21 cellular contexts compared by ENCODE assay signal in genomic region chr1:35594005-35594760, GRCh38. TPM values are rescaled to one million over a fixed set of nuclear protein-coding genes. Genes with fewer than 3 reads are reported as not detected.
DNase-seq lines count a peak whose midpoint lies in the region; ATAC-seq, FAIRE-seq and TF ChIP-seq lines count a peak whose summit lies in the region.
"Had no signal": no experiment of that assay in that cellular context is flagged by ENCODE, and none has a peak within 500 bp of the region (broad histone marks: within the 10 kb centered on the region; RNA-seq: fewer than 3 reads in every experiment).

No MANE protein-coding gene starts in this region.

- no peak for ATAC-seq in heart right ventricle
- no peak for ATAC-seq in activated T-helper 17 cell treated with anti-CD3 and anti-CD28 coated beads, Interleukin-2, amount 50 U/mL, for 72 hours (replicated peaks)
- no peak; the same call in 2 of the 3 replicates for ATAC-seq in HepG2
- ATAC-seq in GM18870 (IDR thresholded peaks at IDR 0.05; ENCODE audit: unreplicated experiment) = no peak
- ATAC-seq: CD8-positive, alpha-beta T cell; HCT116; PC-3 had no signal

- no peak for FAIRE-seq in HepG2 (lab: Jason Lieb, UNC)
- FAIRE-seq: A204.1, GM12892, GM18507 had no signal

- H3K9me3 ChIP-seq in right atrium auricular region = no peaks in the 10 kb centered on the region
- no peaks in the 10 kb centered on the region for H3K9me3 ChIP-seq in heart right ventricle
- H3K9me3 ChIP-seq in HepG2 (ENCODE audit: low read length) = no peaks in the 10 kb centered on the region
- H3K9me3 ChIP-seq: SJCRH30 had no signal

- TF ChIP-seq RAD21 in HepG2 (CRISPR knock-in tag; IDR thresholded peaks at IDR 0.05) = no peak

- H4K20me1 ChIP-seq in HepG2 (ENCODE audit: insufficient read depth, low read length) = no peaks in the 10 kb centered on the region

- CTCF ChIA-PET in HepG2 (lab: Yijun Ruan, JAX; ENCODE audit: low intra/inter-chr PET ratio, low total read pairs) = no interaction called here

- H3K36me3 ChIP-seq in right atrium auricular region = peaks cover under 1% of the 10 kb centered on the region
- H3K36me3 ChIP-seq in heart right ventricle = peaks cover 0 to 27% (median 0%) of the 10 kb centered on the region in 9 donors
- H3K36me3 ChIP-seq in HepG2 (replicated peaks in 1 of 2; ENCODE audit: control insufficient read depth in 1 of 2, insufficient read depth in 2 of 2, low read length in 2 of 2) = peaks cover 0 to 6% of the 10 kb centered on the region in 2 experiments; a peak in 1 of 5 replicates

- no peak overlapping the region for H3K4me3 Mint-ChIP-seq in activated T-helper 17 cell treated with anti-CD3 and anti-CD28 coated beads, Interleukin-2, amount 50 U/mL, for 72 hours
- peak overlapping the region; percentile 11 for H3K4me3 Mint-ChIP-seq in type B pancreatic cell
- H3K4me3 Mint-ChIP-seq: CD8-positive, alpha-beta T cell had no signal

- in situ Hi-C loops in HepG2 (cut with HindIII; ENCODE audit: extremely low pct_ligation_motif_present, low pct_unique_long_range_greater_than_20kb) = no loop called here

- TF ChIP-seq EP300 in HepG2 (IDR thresholded peaks at IDR 0.05; ENCODE audit: low read depth in 2 of 2, low read length in 2 of 2) = no peak
- no peak for TF ChIP-seq EP300 in HepG2 (CRISPR knock-in tag; IDR thresholded peaks at IDR 0.05; ENCODE audit: borderline replicate concordance)

- TF ChIP-seq POLR2A in HepG2 (IDR thresholded peaks at IDR 0.05; ENCODE audit: insufficient read depth in 1 of 2, low read depth in 2 of 2, low read length in 2 of 2) = no peak

- no peaks in the 10 kb centered on the region for H3K9me3 Mint-ChIP-seq in activated T-helper 17 cell treated with anti-CD3 and anti-CD28 coated beads, Interleukin-2, amount 50 U/mL, for 72 hours
- H3K9me3 Mint-ChIP-seq in type B pancreatic cell = no peaks in the 10 kb centered on the region
- H3K9me3 Mint-ChIP-seq: CD8-positive, alpha-beta T cell had no signal

- H3K4me1 ChIP-seq in right atrium auricular region (no peaks in the 10 kb centered on the region), heart right ventricle (no peaks in the 10 kb centered on the region), HepG2 (ENCODE audit: insufficient read depth, low read length) (peaks cover 15% of the 10 kb centered on the region)

- peaks cover 7% of the 10 kb centered on the region for H3K4me1 Mint-ChIP-seq in activated T-helper 17 cell treated with anti-CD3 and anti-CD28 coated beads, Interleukin-2, amount 50 U/mL, for 72 hours
- H3K4me1 Mint-ChIP-seq in type B pancreatic cell (ENCODE audit: unreplicated experiment) = peaks cover 17% of the 10 kb centered on the region

- BruUV-seq in HepG2 (replicated peaks; lab: Mats Ljungman, UMichigan) = no TSS peak

- H3K27ac Mint-ChIP-seq in activated T-helper 17 cell treated with anti-CD3 and anti-CD28 coated beads, Interleukin-2, amount 50 U/mL, for 72 hours = peak overlapping the region; percentile 20
- H3K27ac Mint-ChIP-seq in type B pancreatic cell = peak overlapping the region; percentile 71
- H3K27ac Mint-ChIP-seq: CD8-positive, alpha-beta T cell had no signal

- H3K9ac ChIP-seq in HepG2 (ENCODE audit: insufficient read depth, low read depth, low read length) = no peak overlapping the region

- H3K27me3 ChIP-seq in right atrium auricular region = no peaks in the 10 kb centered on the region
- H3K27me3 ChIP-seq in heart right ventricle = no peaks in the 10 kb centered on the region
- no peaks in the 10 kb centered on the region for H3K27me3 ChIP-seq in HepG2 (ENCODE audit: control insufficient read depth in 1 of 2, insufficient read depth in 2 of 2, low read length in 2 of 2)
- H3K27me3 ChIP-seq: SJCRH30 had no signal

- TF ChIP-seq CTCF in right atrium auricular region (IDR thresholded peaks at IDR 0.05) = no peak
- TF ChIP-seq CTCF in heart right ventricle (IDR thresholded peaks at IDR 0.05) = no peak
- no peak for TF ChIP-seq CTCF in HepG2 (CRISPR knock-in tag; IDR thresholded peaks at IDR 0.05)
- no peak for TF ChIP-seq CTCF in type B pancreatic cell (conservative IDR thresholded peaks at IDR 0.05)

- H2AFZ ChIP-seq in HepG2 (ENCODE audit: low read length) = no peak overlapping the region

- intact Hi-C loops in heart right ventricle (cut with DNase I) (no loop called here), HepG2 (cut with micrococcal nuclease; ENCODE audit: unreplicated experiment) (no loop called here)

- peaks cover 5% of the 10 kb centered on the region for H3K36me3 Mint-ChIP-seq in activated T-helper 17 cell treated with anti-CD3 and anti-CD28 coated beads, Interleukin-2, amount 50 U/mL, for 72 hours (ENCODE audit: low read depth)
- peaks cover 6% of the 10 kb centered on the region for H3K36me3 Mint-ChIP-seq in type B pancreatic cell

- no peaks in the 10 kb centered on the region for H3K27me3 Mint-ChIP-seq in activated T-helper 17 cell treated with anti-CD3 and anti-CD28 coated beads, Interleukin-2, amount 50 U/mL, for 72 hours
- no peaks in the 10 kb centered on the region for H3K27me3 Mint-ChIP-seq in type B pancreatic cell

- no peak overlapping the region for H3K27ac ChIP-seq in right atrium auricular region
- H3K27ac ChIP-seq in heart right ventricle = no peak overlapping the region
- H3K27ac ChIP-seq in HepG2 (ENCODE audit: extremely low read length, insufficient read depth, low read length) = no peak overlapping the region
- H3K27ac ChIP-seq: RWPE1, SJCRH30 had no signal

- no peaks in the 10 kb centered on the region for H3K79me2 ChIP-seq in HepG2 (ENCODE audit: insufficient read depth, low read length)

- no peak overlapping the region for H3K4me3 ChIP-seq in right atrium auricular region
- no peak overlapping the region for H3K4me3 ChIP-seq in heart right ventricle
- H3K4me3 ChIP-seq in HepG2 (replicated peaks in 1 of 3; ENCODE audit: insufficient read depth in 1 of 3, low read depth in 2 of 3, low read length in 3 of 3) = no peak overlapping the region
- H3K4me3 ChIP-seq: SJCRH30 had no signal

- H3K4me2 ChIP-seq in HepG2 (ENCODE audit: low read depth, low read length) = no peak overlapping the region

- POLR2A ChIA-PET in HepG2 (lab: Yijun Ruan, JAX) = interaction anchor here (1.4 kb wide), 1 partner anchor 18 kb away, joined by 3 read pairs; no protein-coding TSS in a partner anchor

- DNase-seq in right atrium auricular region (ENCODE audit: low spot score) (peak; percentile 43), heart right ventricle (no peak), HepG2 (ENCODE audit: low spot score) (no peak), type B pancreatic cell (ENCODE audit: extremely low spot score, unreplicated experiment) (peak; percentile 62), SHP77 treated with DMSO at 0.1 percent for 48 hours (lab: John Stamatoyannopoulos, UW) (no peak)
- DNase-seq in effector CD8-positive, alpha-beta T cell (lab: John Stamatoyannopoulos, UW) = no peak
- DNase-seq: CD8-positive, alpha-beta T cell; GOT3; NCI-H1694 treated with DMSO at 0.1 percent for 48 hours; NCI-H2107; NCI-H2227 treated with DMSO at 0.1 percent for 48 hours; NCI-H524; PC-3; SJCRH30 had no signal

- WGBS in heart right ventricle, 2 donors = 95 to 96% methylated on average over 9 of the region's 9 CpGs
- WGBS in HepG2 (ENCODE audit: low lambda C conversion rate) = 97% methylated on average over 6 of the region's 9 CpGs

RNA-seq across cellular contexts. Expression of gene TFAP2E, which starts 21.1 kb away (rescaled TPM):
- total RNA-seq in right atrium auricular region (not detected), heart right ventricle (under 1 TPM in 7 of 10 donors, not detected in 3; 0.18 to 0.56 (median 0.40) TPM), HepG2 (2016; rRNA removed; fragmentation: Illumina TruSeq; extraction: Trizol) (0.31 and 0.44 TPM in 2 replicates), type B pancreatic cell (ENCODE audit: low replicate concordance) (1.3 and 1.4 TPM in 2 replicates)
- polyA plus RNA-seq in heart right ventricle (1 to 10 TPM in 1 of 2 donors, under 1 TPM in 1; 0.22 to 1.4 TPM), HepG2 (2011; rRNA removed) (0.41 and 0.46 TPM in 2 replicates)
- total RNA-seq in activated T-helper 17 cell treated with anti-CD3 and anti-CD28 coated beads, Interleukin-2, amount 50 U/mL, for 72 hours = 1 to 10 TPM in 1 of 2 donors, under 1 TPM in 1; 0.97 to 4.5 TPM
- 0.18 TPM in 1 of 2 replicates, not detected in the other for total RNA-seq in HepG2 (2016; cell fraction: cytosol; rRNA removed; fragmentation: Illumina TruSeq; extraction: Trizol; ENCODE audit: low read depth)
- 0.17 and 0.49 TPM in 2 replicates for total RNA-seq in HepG2 (2016; cell fraction: insoluble cytoplasmic fraction; rRNA removed; fragmentation: Illumina TruSeq; extraction: Trizol)
- 0.12 and 0.17 TPM in 2 replicates for total RNA-seq in HepG2 (2016; cell fraction: membrane; rRNA removed; fragmentation: Illumina TruSeq; extraction: Trizol)
- 0.47 and 0.53 TPM in 2 replicates for total RNA-seq in HepG2 (2016; cell fraction: nucleus; rRNA removed; fragmentation: Illumina TruSeq; extraction: Trizol)
- polyA plus RNA-seq in HepG2 (2011; cell fraction: cytosol; rRNA removed) = 0.32 and 0.42 TPM in 2 replicates
- 2.1 and 2.2 TPM in 2 replicates for polyA plus RNA-seq in HepG2 (2011; cell fraction: nucleus; rRNA removed)
- polyA plus RNA-seq in HepG2 (2012) = 0.56 and 0.88 TPM in 2 replicates
- polyA plus RNA-seq in HepG2 (2016; cell fraction: cytosol; fragmentation: Illumina TruSeq; extraction: Trizol; ENCODE audit: low read depth) = 0.12 TPM in 1 of 2 replicates, not detected in the other
- polyA plus RNA-seq in HepG2 (2016; cell fraction: insoluble cytoplasmic fraction; fragmentation: Illumina TruSeq; extraction: Trizol; ENCODE audit: low read depth) = 0.28 and 0.50 TPM in 2 replicates
- 0.08 and 0.26 TPM in 2 replicates for polyA plus RNA-seq in HepG2 (2016; cell fraction: membrane; fragmentation: Illumina TruSeq; extraction: Trizol; ENCODE audit: low read depth)
- polyA plus RNA-seq in HepG2 (2016; cell fraction: nucleus; fragmentation: Illumina TruSeq; extraction: Trizol; ENCODE audit: insufficient read depth, low read depth) = 1.5 and 1.9 TPM in 2 replicates
- 0.08 and 0.12 TPM in 2 replicates for polyA minus RNA-seq in HepG2 (2011; rRNA and poly(A)+ RNA removed; ENCODE audit: low replicate concordance)
- polyA minus RNA-seq in HepG2 (2011; cell fraction: cytosol; rRNA and poly(A)+ RNA removed) = not detected in 2 replicates
- polyA minus RNA-seq in HepG2 (2011; cell fraction: nucleus; rRNA and poly(A)+ RNA removed) = 0.50 and 0.52 TPM in 2 replicates

RNA-seq across cellular contexts. Expression of gene NCDN, which starts 36.6 kb away (rescaled TPM):
- total RNA-seq in right atrium auricular region (10 to 100 TPM; 30.6 to 33.7 TPM), heart right ventricle (10 to 100 TPM; 20.3 to 51.7 (median 34.5) TPM), HepG2 (2016; rRNA removed; fragmentation: Illumina TruSeq; extraction: Trizol) (9.1 and 9.3 TPM in 2 replicates), type B pancreatic cell (ENCODE audit: low replicate concordance) (21.8 and 27.2 TPM in 2 replicates)
- polyA plus RNA-seq in heart right ventricle (10 to 100 TPM; 15.3 to 15.8 TPM), HepG2 (2011; rRNA removed) (6.6 and 11.0 TPM in 2 replicates)
- total RNA-seq in activated T-helper 17 cell treated with anti-CD3 and anti-CD28 coated beads, Interleukin-2, amount 50 U/mL, for 72 hours = 10 to 100 TPM; 37.1 to 42.4 TPM
- 0.88 and 1.1 TPM in 2 replicates for total RNA-seq in HepG2 (2016; cell fraction: cytosol; rRNA removed; fragmentation: Illumina TruSeq; extraction: Trizol; ENCODE audit: low read depth)
- total RNA-seq in HepG2 (2016; cell fraction: insoluble cytoplasmic fraction; rRNA removed; fragmentation: Illumina TruSeq; extraction: Trizol) = 7.2 and 8.9 TPM in 2 replicates
- 3.5 and 3.6 TPM in 2 replicates for total RNA-seq in HepG2 (2016; cell fraction: membrane; rRNA removed; fragmentation: Illumina TruSeq; extraction: Trizol)
- 6.6 and 8.7 TPM in 2 replicates for total RNA-seq in HepG2 (2016; cell fraction: nucleus; rRNA removed; fragmentation: Illumina TruSeq; extraction: Trizol)
- polyA plus RNA-seq in HepG2 (2011; cell fraction: cytosol; rRNA removed) = 4.6 and 5.4 TPM in 2 replicates
- polyA plus RNA-seq in HepG2 (2011; cell fraction: nucleus; rRNA removed) = 26.7 and 28.4 TPM in 2 replicates
- 4.4 and 7.0 TPM in 2 replicates for polyA plus RNA-seq in HepG2 (2012)
- 0.55 and 0.77 TPM in 2 replicates for polyA plus RNA-seq in HepG2 (2016; cell fraction: cytosol; fragmentation: Illumina TruSeq; extraction: Trizol; ENCODE audit: low read depth)
- polyA plus RNA-seq in HepG2 (2016; cell fraction: insoluble cytoplasmic fraction; fragmentation: Illumina TruSeq; extraction: Trizol; ENCODE audit: low read depth) = 7.4 and 8.8 TPM in 2 replicates
- 1.8 and 1.9 TPM in 2 replicates for polyA plus RNA-seq in HepG2 (2016; cell fraction: membrane; fragmentation: Illumina TruSeq; extraction: Trizol; ENCODE audit: low read depth)
- polyA plus RNA-seq in HepG2 (2016; cell fraction: nucleus; fragmentation: Illumina TruSeq; extraction: Trizol; ENCODE audit: insufficient read depth, low read depth) = 15.1 and 16.2 TPM in 2 replicates
- polyA minus RNA-seq in HepG2 (2011; rRNA and poly(A)+ RNA removed; ENCODE audit: low replicate concordance) = 18.1 and 18.4 TPM in 2 replicates
- 5.1 and 5.9 TPM in 2 replicates for polyA minus RNA-seq in HepG2 (2011; cell fraction: cytosol; rRNA and poly(A)+ RNA removed)
- polyA minus RNA-seq in HepG2 (2011; cell fraction: nucleus; rRNA and poly(A)+ RNA removed) = 12.4 and 15.2 TPM in 2 replicates

RNA-seq across cellular contexts. Expression of gene KIAA0319L, which starts 37.0 kb away (rescaled TPM):
- total RNA-seq in right atrium auricular region (10 to 100 TPM; 62.5 to 95.0 TPM), heart right ventricle (10 to 100 TPM; 57.9 to 84.3 (median 78.3) TPM), HepG2 (2016; rRNA removed; fragmentation: Illumina TruSeq; extraction: Trizol) (15.9 and 33.4 TPM in 2 replicates), type B pancreatic cell (ENCODE audit: low replicate concordance) (48.6 and 56.9 TPM in 2 replicates)
- polyA plus RNA-seq in heart right ventricle (10 to 100 TPM; 26.0 to 28.0 TPM), HepG2 (2011; rRNA removed) (74.3 and 82.6 TPM in 2 replicates)
- total RNA-seq in activated T-helper 17 cell treated with anti-CD3 and anti-CD28 coated beads, Interleukin-2, amount 50 U/mL, for 72 hours = 10 to 100 TPM; 45.8 to 98.2 TPM
- total RNA-seq in HepG2 (2016; cell fraction: cytosol; rRNA removed; fragmentation: Illumina TruSeq; extraction: Trizol; ENCODE audit: low read depth) = 9.6 and 9.8 TPM in 2 replicates
- 14.8 and 30.6 TPM in 2 replicates for total RNA-seq in HepG2 (2016; cell fraction: insoluble cytoplasmic fraction; rRNA removed; fragmentation: Illumina TruSeq; extraction: Trizol)
- total RNA-seq in HepG2 (2016; cell fraction: membrane; rRNA removed; fragmentation: Illumina TruSeq; extraction: Trizol) = 17.2 and 17.3 TPM in 2 replicates
- 54.0 and 56.5 TPM in 2 replicates for total RNA-seq in HepG2 (2016; cell fraction: nucleus; rRNA removed; fragmentation: Illumina TruSeq; extraction: Trizol)
- 42.1 and 57.2 TPM in 2 replicates for polyA plus RNA-seq in HepG2 (2011; cell fraction: cytosol; rRNA removed)
- polyA plus RNA-seq in HepG2 (2011; cell fraction: nucleus; rRNA removed) = 80.2 and 103 TPM in 2 replicates
- polyA plus RNA-seq in HepG2 (2012) = 46.0 and 51.9 TPM in 2 replicates
- 2.8 and 3.0 TPM in 2 replicates for polyA plus RNA-seq in HepG2 (2016; cell fraction: cytosol; fragmentation: Illumina TruSeq; extraction: Trizol; ENCODE audit: low read depth)
- polyA plus RNA-seq in HepG2 (2016; cell fraction: insoluble cytoplasmic fraction; fragmentation: Illumina TruSeq; extraction: Trizol; ENCODE audit: low read depth) = 8.0 and 11.3 TPM in 2 replicates
- polyA plus RNA-seq in HepG2 (2016; cell fraction: membrane; fragmentation: Illumina TruSeq; extraction: Trizol; ENCODE audit: low read depth) = 7.6 and 8.2 TPM in 2 replicates
- 50.7 and 54.2 TPM in 2 replicates for polyA plus RNA-seq in HepG2 (2016; cell fraction: nucleus; fragmentation: Illumina TruSeq; extraction: Trizol; ENCODE audit: insufficient read depth, low read depth)
- 53.1 and 74.5 TPM in 2 replicates for polyA minus RNA-seq in HepG2 (2011; rRNA and poly(A)+ RNA removed; ENCODE audit: low replicate concordance)
- 37.6 and 52.7 TPM in 2 replicates for polyA minus RNA-seq in HepG2 (2011; cell fraction: cytosol; rRNA and poly(A)+ RNA removed)
- 116 and 145 TPM in 2 replicates for polyA minus RNA-seq in HepG2 (2011; cell fraction: nucleus; rRNA and poly(A)+ RNA removed)

RNA-seq across cellular contexts. Expression of gene PSMB2, which starts 47.1 kb away (rescaled TPM):
- 10 to 100 TPM; 30.4 to 31.7 TPM for total RNA-seq in right atrium auricular region
- total RNA-seq in heart right ventricle = 10 to 100 TPM; 34.1 to 55.0 (median 39.1) TPM
- polyA plus RNA-seq in heart right ventricle = 10 to 100 TPM; 34.2 to 44.1 TPM
- total RNA-seq in activated T-helper 17 cell treated with anti-CD3 and anti-CD28 coated beads, Interleukin-2, amount 50 U/mL, for 72 hours = 100 to 1,000 TPM in 1 of 2 donors, 10 to 100 TPM in 1; 60.5 to 102 TPM
- total RNA-seq in HepG2 (2016; rRNA removed; fragmentation: Illumina TruSeq; extraction: Trizol) = 62.2 and 102 TPM in 2 replicates
- 9.9 and 10.8 TPM in 2 replicates for total RNA-seq in HepG2 (2016; cell fraction: cytosol; rRNA removed; fragmentation: Illumina TruSeq; extraction: Trizol; ENCODE audit: low read depth)
- 62.8 and 101 TPM in 2 replicates for total RNA-seq in HepG2 (2016; cell fraction: insoluble cytoplasmic fraction; rRNA removed; fragmentation: Illumina TruSeq; extraction: Trizol)
- 18.0 and 18.3 TPM in 2 replicates for total RNA-seq in HepG2 (2016; cell fraction: membrane; rRNA removed; fragmentation: Illumina TruSeq; extraction: Trizol)
- 31.6 and 32.7 TPM in 2 replicates for total RNA-seq in HepG2 (2016; cell fraction: nucleus; rRNA removed; fragmentation: Illumina TruSeq; extraction: Trizol)
- 50.5 and 60.6 TPM in 2 replicates for polyA plus RNA-seq in HepG2 (2011; rRNA removed)
- 45.2 and 49.5 TPM in 2 replicates for polyA plus RNA-seq in HepG2 (2011; cell fraction: cytosol; rRNA removed)
- 17.0 and 20.6 TPM in 2 replicates for polyA plus RNA-seq in HepG2 (2011; cell fraction: nucleus; rRNA removed)
- polyA plus RNA-seq in HepG2 (2012) = 49.7 and 57.0 TPM in 2 replicates
- polyA plus RNA-seq in HepG2 (2016; cell fraction: cytosol; fragmentation: Illumina TruSeq; extraction: Trizol; ENCODE audit: low read depth) = 20.2 and 22.2 TPM in 2 replicates
- polyA plus RNA-seq in HepG2 (2016; cell fraction: insoluble cytoplasmic fraction; fragmentation: Illumina TruSeq; extraction: Trizol; ENCODE audit: low read depth) = 199 and 202 TPM in 2 replicates
- 28.8 and 32.3 TPM in 2 replicates for polyA plus RNA-seq in HepG2 (2016; cell fraction: membrane; fragmentation: Illumina TruSeq; extraction: Trizol; ENCODE audit: low read depth)
- polyA plus RNA-seq in HepG2 (2016; cell fraction: nucleus; fragmentation: Illumina TruSeq; extraction: Trizol; ENCODE audit: insufficient read depth, low read depth) = 75.8 and 83.1 TPM in 2 replicates
- 92.7 and 165 TPM in 2 replicates for polyA minus RNA-seq in HepG2 (2011; rRNA and poly(A)+ RNA removed; ENCODE audit: low replicate concordance)
- 26.0 and 31.0 TPM in 2 replicates for polyA minus RNA-seq in HepG2 (2011; cell fraction: cytosol; rRNA and poly(A)+ RNA removed)
- polyA minus RNA-seq in HepG2 (2011; cell fraction: nucleus; rRNA and poly(A)+ RNA removed) = 19.2 and 19.9 TPM in 2 replicates
- 62.9 and 66.3 TPM in 2 replicates for total RNA-seq in type B pancreatic cell (ENCODE audit: low replicate concordance)

Comparison
In these comparisons a context has a peak if more than half of its experiments do, and no peak if none do; other contexts are left out.
1. DNase-seq: peak in right atrium auricular region (single experiment) and type B pancreatic cell (single experiment); none in heart right ventricle (0 of 2), HepG2 (single experiment), effector CD8-positive, alpha-beta T cell (single experiment) and SHP77 treated with DMSO at 0.1 percent for 48 hours (single experiment).